ENCODE assay signal across 16 cellular contexts in the genomic region with DNA sequence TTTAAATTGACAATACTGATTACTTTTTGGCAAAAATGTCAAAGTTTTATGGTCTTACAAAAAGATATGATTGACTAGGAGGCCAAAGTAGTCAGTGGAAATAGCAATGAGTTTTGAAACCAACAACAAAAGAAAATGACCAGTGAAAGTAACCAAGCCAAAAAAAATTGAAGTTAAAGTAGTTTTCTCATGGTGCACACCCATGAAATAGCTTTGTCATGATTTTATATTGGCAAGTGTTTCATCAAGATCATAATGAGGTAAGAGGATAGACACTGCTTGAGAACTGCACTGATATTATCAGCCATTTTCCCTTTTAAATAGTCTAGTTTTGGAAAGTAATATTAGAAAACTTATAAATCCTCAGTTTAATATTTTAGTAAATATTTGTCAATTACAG.
A peak's percentile ranks its signal among the peaks of the same experiment; 100 is the strongest.
DNase-seq lines count a peak whose midpoint lies in the region; TF ChIP-seq lines count a peak whose summit lies in the region.
"Had no signal": no experiment of that assay in that cellular context is flagged by ENCODE, and none has a peak within 500 bp of the region (broad histone marks: within the 10 kb centered on the region; RNA-seq: fewer than 3 reads in every experiment).

No MANE protein-coding gene starts in this region.

- H3K36me3 Mint-ChIP-seq in activated naive CD8-positive, alpha-beta T cell treated with anti-CD3 and anti-CD28 coated beads for 36 hours: no peaks in the 10 kb centered on the region
- H3K36me3 Mint-ChIP-seq: CD4-positive, alpha-beta memory T cell had no signal

- no peaks in the 10 kb centered on the region for H3K4me1 Mint-ChIP-seq in activated naive CD8-positive, alpha-beta T cell treated with anti-CD3 and anti-CD28 coated beads for 36 hours
- H3K4me1 Mint-ChIP-seq: CD4-positive, alpha-beta memory T cell had no signal

- TF ChIP-seq CTCF in choroid plexus epithelial cell (conservative IDR thresholded peaks at IDR 0.05; ENCODE audit: low read depth, low read length): no peak

- DNase-seq in GM03348 (ENCODE audit: low spot score): peak; percentile 27
- DNase-seq in choroid plexus epithelial cell (ENCODE audit: low read depth): peak; percentile 8
- DNase-seq in fibroblast of the conjunctiva (ENCODE audit: low read depth): peak; percentile 47
- DNase-seq in stromal cell of bone marrow (ENCODE audit: low read depth): peak; percentile 79
- DNase-seq in activated naive CD8-positive, alpha-beta T cell treated with anti-CD3 and anti-CD28 coated beads for 36 hours: no peak
- no peak for DNase-seq in anterior cingulate cortex (lab: John Stamatoyannopoulos, UW)
- no peak for DNase-seq in NCI-H1105 (lab: John Stamatoyannopoulos, UW)
- DNase-seq: Calu3; CD4-positive, alpha-beta memory T cell; DMS53; NCI-H1417; NCI-H1930; NCI-H446 treated with DMSO at 0.1 percent for 48 hours; NK-92 treated with Interleukin-12 subunit alpha and Interleukin-12 subunit beta, amount 100 ng/mL, for 24 hours; SIG-M5 had no signal

- no peaks in the 10 kb centered on the region for H3K27me3 Mint-ChIP-seq in activated naive CD8-positive, alpha-beta T cell treated with anti-CD3 and anti-CD28 coated beads for 36 hours
- H3K27me3 Mint-ChIP-seq: CD4-positive, alpha-beta memory T cell had no signal

- no peak overlapping the region for H3K4me3 Mint-ChIP-seq in activated naive CD8-positive, alpha-beta T cell treated with anti-CD3 and anti-CD28 coated beads for 36 hours
- H3K4me3 Mint-ChIP-seq: CD4-positive, alpha-beta memory T cell had no signal

- H3K4me3 ChIP-seq in choroid plexus epithelial cell (ENCODE audit: low read depth, low read length): no peak overlapping the region
- H3K4me3 ChIP-seq: GM12878 had no signal

- H3K9me3 Mint-ChIP-seq in activated naive CD8-positive, alpha-beta T cell treated with anti-CD3 and anti-CD28 coated beads for 36 hours: no peaks in the 10 kb centered on the region

- no peak overlapping the region for H3K27ac Mint-ChIP-seq in activated naive CD8-positive, alpha-beta T cell treated with anti-CD3 and anti-CD28 coated beads for 36 hours
- H3K27ac Mint-ChIP-seq: CD4-positive, alpha-beta memory T cell had no signal

Comparison
In these comparisons a context has a peak if more than half of its experiments do, and no peak if none do; other contexts are left out.
1. DNase-seq: peak in GM03348 (single experiment), choroid plexus epithelial cell (single experiment), fibroblast of the conjunctiva (single experiment) and stromal cell of bone marrow (single experiment); none in activated naive CD8-positive, alpha-beta T cell treated with anti-CD3 and anti-CD28 coated beads for 36 hours (single experiment), anterior cingulate cortex (0 of 58) and NCI-H1105 (single experiment).